In the genomic region with DNA sequence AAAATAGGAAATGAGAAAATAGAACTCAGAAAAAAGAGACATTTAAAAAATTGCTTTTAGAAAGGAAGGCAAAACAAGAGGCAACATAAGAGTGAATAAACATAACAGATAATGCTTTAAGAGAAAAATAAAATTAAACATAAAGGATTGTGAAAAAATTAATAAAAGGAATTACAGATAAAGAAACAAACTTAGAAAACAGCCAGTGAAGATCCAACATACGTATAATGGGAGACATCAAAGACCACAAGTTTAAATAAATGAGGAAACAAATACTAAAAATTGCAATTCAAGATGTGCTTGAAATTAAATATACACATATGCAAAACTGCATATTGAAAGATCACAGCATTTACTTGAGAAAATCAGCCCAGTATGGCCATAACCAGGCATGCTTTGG, we compare ENCODE assay signal across 13 cellular contexts.
DNase-seq lines count a peak whose midpoint lies in the region; TF ChIP-seq lines count a peak whose summit lies in the region.
"Had no signal": no experiment of that assay in that cellular context is flagged by ENCODE, and none has a peak within 500 bp of the region (broad histone marks: within the 10 kb centered on the region; RNA-seq: fewer than 3 reads in every experiment).

No MANE protein-coding gene starts in this region.

- no peak overlapping the region for H3K4ac ChIP-seq in mesenchymal stem cell (ENCODE audit: low read depth in 1 of 2, low read length in 2 of 2)

- no peak overlapping the region for H3K4me3 ChIP-seq in mesenchymal stem cell (ENCODE audit: insufficient read depth in 1 of 2, low read depth in 1 of 2, low read length in 2 of 2)
- H3K4me3 ChIP-seq in MM.1S (ENCODE audit: low read length) = no peak overlapping the region
- H3K4me3 ChIP-seq in dorsolateral prefrontal cortex = no peak overlapping the region
- H3K4me3 ChIP-seq: upper lobe of right lung had no signal

- no CpG with 5 or more reads among the region's 1 CpG for WGBS in mesenchymal stem cell

- H4K20me1 ChIP-seq in MM.1S (ENCODE audit: insufficient read depth, low read length) = no peaks in the 10 kb centered on the region

- no peak overlapping the region for H4K8ac ChIP-seq in mesenchymal stem cell (ENCODE audit: low read length)

- H3K9ac ChIP-seq in mesenchymal stem cell (ENCODE audit: low read length) = no peak overlapping the region
- H3K9ac ChIP-seq in MM.1S (ENCODE audit: low read length) = no peak overlapping the region

- H3K27me3 ChIP-seq in mesenchymal stem cell (ENCODE audit: control insufficient read depth in 1 of 2, insufficient read depth in 1 of 2, low read length in 2 of 2) = no peaks in the 10 kb centered on the region
- no peaks in the 10 kb centered on the region for H3K27me3 ChIP-seq in MM.1S (replicated peaks; ENCODE audit: insufficient read depth, low read length)
- no peaks in the 10 kb centered on the region for H3K27me3 ChIP-seq in dorsolateral prefrontal cortex
- H3K27me3 ChIP-seq: upper lobe of right lung had no signal

- no peak overlapping the region for H3K27ac ChIP-seq in mesenchymal stem cell (ENCODE audit: low read length, poor library complexity, severe bottlenecking)
- H3K27ac ChIP-seq in MM.1S (ENCODE audit: low read length) = no peak overlapping the region
- H3K27ac ChIP-seq in dorsolateral prefrontal cortex = no peak overlapping the region
- H3K27ac ChIP-seq: upper lobe of right lung had no signal

- H2BK120ac ChIP-seq in mesenchymal stem cell (ENCODE audit: low read depth, low read length) = no peak overlapping the region

- TF ChIP-seq CTCF in MM.1S (IDR thresholded peaks at IDR 0.05; ENCODE audit: low read length) (no peak), dorsolateral prefrontal cortex (IDR thresholded peaks at IDR 0.05 in 54 of 56, conservative IDR thresholded peaks at IDR 0.05 in 2 of 56; ENCODE audit: low read depth in 1 of 56, partially characterized antibody in 56 of 56) (no peak)

- H2AK5ac ChIP-seq in mesenchymal stem cell (ENCODE audit: low read length, severe bottlenecking) = no peak overlapping the region

- no peaks in the 10 kb centered on the region for H3K79me2 ChIP-seq in MM.1S (ENCODE audit: low read length)

- no peak overlapping the region for H2BK12ac ChIP-seq in mesenchymal stem cell (ENCODE audit: low read length in 2 of 2)

- no peak overlapping the region for H4K91ac ChIP-seq in mesenchymal stem cell (ENCODE audit: low read length)

- no peaks in the 10 kb centered on the region for H3K36me3 ChIP-seq in mesenchymal stem cell (ENCODE audit: control insufficient read depth in 1 of 2, insufficient read depth in 2 of 2, low read depth in 1 of 2, low read length in 2 of 2)
- no peaks in the 10 kb centered on the region for H3K36me3 ChIP-seq in MM.1S (replicated peaks; ENCODE audit: insufficient read depth, low read length)
- H3K36me3 ChIP-seq: upper lobe of right lung had no signal

- H3K4me2 ChIP-seq in mesenchymal stem cell (ENCODE audit: low read length, poor library complexity, severe bottlenecking) = no peak overlapping the region
- H3K4me2 ChIP-seq in MM.1S (ENCODE audit: low read depth, low read length) = no peak overlapping the region

- H3K4me1 ChIP-seq in mesenchymal stem cell (ENCODE audit: control insufficient read depth, insufficient read depth, low read depth, low read length) (no peaks in the 10 kb centered on the region), MM.1S (ENCODE audit: low read length) (no peaks in the 10 kb centered on the region)
- H3K4me1 ChIP-seq: upper lobe of right lung had no signal

- H3K9me3 ChIP-seq in mesenchymal stem cell (ENCODE audit: control insufficient read depth, low read length) (peaks cover 68% of the 10 kb centered on the region), MM.1S (replicated peaks; ENCODE audit: insufficient read depth, low read length) (no peaks in the 10 kb centered on the region)

- intact Hi-C loops in posterior cingulate gyrus (cut with DNase I) (no loop called here), dorsolateral prefrontal cortex (cut with DNase I) (no loop called here)

- H3K23ac ChIP-seq in mesenchymal stem cell (ENCODE audit: low read length in 2 of 2) = no peak overlapping the region

- no peak overlapping the region for H2BK5ac ChIP-seq in mesenchymal stem cell (ENCODE audit: low read depth, low read length, poor library complexity, severe bottlenecking)

- H2BK15ac ChIP-seq in mesenchymal stem cell (ENCODE audit: low read depth, poor library complexity, severe bottlenecking) = no peak overlapping the region

- H2AFZ ChIP-seq in mesenchymal stem cell (ENCODE audit: low read depth, low read length) = no peak overlapping the region
- no peak overlapping the region for H2AFZ ChIP-seq in MM.1S (ENCODE audit: low read length)

- no peaks in the 10 kb centered on the region for H3K9me2 ChIP-seq in MM.1S (replicated peaks; ENCODE audit: insufficient read depth, low read length)

- no peaks in the 10 kb centered on the region for H3F3A ChIP-seq in MM.1S (ENCODE audit: insufficient read depth, low read length)

- no peaks in the 10 kb centered on the region for H3K79me1 ChIP-seq in mesenchymal stem cell (replicated peaks; ENCODE audit: low read length, poor library complexity, severe bottlenecking)

- DNase-seq in DMS53 (lab: John Stamatoyannopoulos, UW) (peak; percentile 39), DMS53 treated with DMSO at 0.1 percent for 48 hours (lab: John Stamatoyannopoulos, UW; ENCODE audit: unreplicated experiment) (no peak), M059J (ENCODE audit: low read depth) (peak; percentile 1), dermis blood vessel endothelial cell (peak; percentile 62), mesenchymal stem cell (peak; percentile 45), MM.1S (no peak), posterior cingulate gyrus (no peak), dorsolateral prefrontal cortex (no peak)
- DNase-seq: 8988T; activated naive CD8-positive, alpha-beta T cell treated with anti-CD3 and anti-CD28 coated beads, Interleukin-2, amount 10 ng/mL, durations not matched to agents 7 days and 5 days; effector memory CD4-positive, alpha-beta T cell; NK-92 treated with Interleukin-12 subunit alpha and Interleukin-12 subunit beta, amount 100 ng/mL, for 24 hours; upper lobe of right lung had no signal

- H3K18ac ChIP-seq in mesenchymal stem cell (ENCODE audit: low read depth in 1 of 2, low read length in 2 of 2) = no peak overlapping the region

- no peak overlapping the region for H3K14ac ChIP-seq in mesenchymal stem cell (ENCODE audit: low read length in 2 of 2)

Comparison
In these comparisons a context has a peak if more than half of its experiments do, and no peak if none do; other contexts are left out.
1. DNase-seq: peak in DMS53 (single experiment), M059J (single experiment), dermis blood vessel endothelial cell (single experiment) and mesenchymal stem cell (single experiment); none in DMS53 treated with DMSO at 0.1 percent for 48 hours (single experiment), MM.1S (single experiment), posterior cingulate gyrus (0 of 10) and dorsolateral prefrontal cortex (0 of 10).